Comparison of ENCODE assay signal across 20 cellular contexts in genomic region chr10:119713744-119714483, GRCh38. TPM values are rescaled to one million over a fixed set of nuclear protein-coding genes. Genes with fewer than 3 reads are reported as not detected.
DNase-seq lines count a peak whose midpoint lies in the region; FAIRE-seq and TF ChIP-seq lines count a peak whose summit lies in the region.
"Had no signal": no experiment of that assay in that cellular context is flagged by ENCODE, and none has a peak within 500 bp of the region (broad histone marks: within the 10 kb centered on the region; RNA-seq: fewer than 3 reads in every experiment).

No MANE protein-coding gene starts in this region.

- no peak for FAIRE-seq in HTR-8/SVneo (lab: Jason Lieb, UNC)
- FAIRE-seq: kidney had no signal

- peak overlapping the region in 3 of 4 donors; percentile 14 to 43 (median 39) for H3K27ac ChIP-seq in sigmoid colon
- H3K27ac ChIP-seq in ascending aorta, result no peak overlapping the region
- H3K27ac ChIP-seq: gastroesophageal sphincter, KMS-11 had no signal

- intact Hi-C loops in sigmoid colon (cut with DNase I) (no loop called here), ascending aorta (cut with DNase I) (no loop called here)

- H3K27me3 ChIP-seq in sigmoid colon (no peaks in the 10 kb centered on the region), ascending aorta (no peaks in the 10 kb centered on the region)
- H3K27me3 ChIP-seq: gastroesophageal sphincter had no signal

- H3K4me3 ChIP-seq in sigmoid colon, result no peak overlapping the region
- H3K4me3 ChIP-seq in ascending aorta, result no peak overlapping the region
- H3K4me3 ChIP-seq: gastroesophageal sphincter had no signal

- in situ Hi-C loops in G401 (cut with HindIII; ENCODE audit: low sequenced_read_pairs), result no loop called here

- H3K4me1 ChIP-seq in sigmoid colon (peaks cover 0 to 9% (median 3%) of the 10 kb centered on the region in 4 donors), ascending aorta (no peaks in the 10 kb centered on the region)
- H3K4me1 ChIP-seq: gastroesophageal sphincter had no signal

- peak; percentile 20 for DNase-seq in G401 (ENCODE audit: low spot score)
- DNase-seq in amniotic epithelial cell (ENCODE audit: low read depth), result peak; percentile 15
- peak; percentile 72 for DNase-seq in myocyte (ENCODE audit: low read depth)
- DNase-seq in sigmoid colon, result no peak
- DNase-seq in ascending aorta (ENCODE audit: low spot score in 2 of 2), result no peak
- no peak for DNase-seq in HTR-8/SVneo (ENCODE audit: insufficient read length, low spot score)
- no peak for DNase-seq in stimulated activated CD4-positive, alpha-beta T cell treated with anti-CD3 and anti-CD28 coated beads, Interleukin-15, amount 100 ng/mL, for 24 hours
- DNase-seq: activated CD4-positive, alpha-beta T cell treated with anti-CD3 and anti-CD28 coated beads, Interleukin-2, amount 10 ng/mL, durations not matched to agents 7 days and 5 days; activated CD8-positive, alpha-beta memory T cell treated with anti-CD3 and anti-CD28 coated beads, Interleukin-2, amount 10 ng/mL, durations not matched to agents 7 days and 5 days; cerebellar nuclear complex; DMS53; kidney; naive thymus-derived CD4-positive, alpha-beta T cell; NCI-H1048; NCI-H2029; NCI-H446 treated with DMSO at 0.1 percent for 48 hours; SIG-M5; stimulated activated naive CD4-positive, alpha-beta T cell had no signal

- WGBS in sigmoid colon, 2 donors, result 81 to 87% methylated on average over 7 of the region's 7 CpGs

- H3K36me3 ChIP-seq in sigmoid colon (no peaks in the 10 kb centered on the region), ascending aorta (no peaks in the 10 kb centered on the region)
- H3K36me3 ChIP-seq: gastroesophageal sphincter had no signal

- H3K9me3 ChIP-seq in sigmoid colon (no peaks in the 10 kb centered on the region), ascending aorta (no peaks in the 10 kb centered on the region)
- H3K9me3 ChIP-seq: gastroesophageal sphincter had no signal

- TF ChIP-seq CTCF in sigmoid colon (IDR thresholded peaks at IDR 0.05) (no peak), ascending aorta (IDR thresholded peaks at IDR 0.05) (no peak)

- no peak for TF ChIP-seq POLR2A in sigmoid colon (IDR thresholded peaks at IDR 0.05)

- no peak for TF ChIP-seq EP300 in sigmoid colon (IDR thresholded peaks at IDR 0.05)

RNA-seq across cellular contexts. Expression of gene INPP5F, which starts 11.9 kb away (rescaled TPM):
- total RNA-seq in G401 (2014; rRNA removed; shearing (Covaris generic)), result 7.9 and 10.1 TPM in 2 replicates
- 11.4 and 34.9 TPM in 2 replicates for total RNA-seq in myocyte
- polyA plus RNA-seq in myocyte (2012), result 10.3 TPM
- 10 to 100 TPM; 16.0 to 22.2 (median 19.2) TPM for total RNA-seq in sigmoid colon
- polyA plus RNA-seq in sigmoid colon, result 1 to 10 TPM; 4.4 to 7.7 (median 6.6) TPM
- 5.1 TPM for total RNA-seq in ascending aorta

Comparison
In these comparisons a context has a peak if more than half of its experiments do, and no peak if none do; other contexts are left out.
1. DNase-seq: peak in G401 (single experiment), amniotic epithelial cell (single experiment) and myocyte (single experiment); none in sigmoid colon (single experiment), ascending aorta (0 of 2), HTR-8/SVneo (single experiment) and stimulated activated CD4-positive, alpha-beta T cell treated with anti-CD3 and anti-CD28 coated beads, Interleukin-15, amount 100 ng/mL, for 24 hours (single experiment).
2. H3K27ac ChIP-seq: peak in sigmoid colon (3 of 4); none in ascending aorta (0 of 2).